ENCODE assay signal across 19 cellular contexts in the genomic region with DNA sequence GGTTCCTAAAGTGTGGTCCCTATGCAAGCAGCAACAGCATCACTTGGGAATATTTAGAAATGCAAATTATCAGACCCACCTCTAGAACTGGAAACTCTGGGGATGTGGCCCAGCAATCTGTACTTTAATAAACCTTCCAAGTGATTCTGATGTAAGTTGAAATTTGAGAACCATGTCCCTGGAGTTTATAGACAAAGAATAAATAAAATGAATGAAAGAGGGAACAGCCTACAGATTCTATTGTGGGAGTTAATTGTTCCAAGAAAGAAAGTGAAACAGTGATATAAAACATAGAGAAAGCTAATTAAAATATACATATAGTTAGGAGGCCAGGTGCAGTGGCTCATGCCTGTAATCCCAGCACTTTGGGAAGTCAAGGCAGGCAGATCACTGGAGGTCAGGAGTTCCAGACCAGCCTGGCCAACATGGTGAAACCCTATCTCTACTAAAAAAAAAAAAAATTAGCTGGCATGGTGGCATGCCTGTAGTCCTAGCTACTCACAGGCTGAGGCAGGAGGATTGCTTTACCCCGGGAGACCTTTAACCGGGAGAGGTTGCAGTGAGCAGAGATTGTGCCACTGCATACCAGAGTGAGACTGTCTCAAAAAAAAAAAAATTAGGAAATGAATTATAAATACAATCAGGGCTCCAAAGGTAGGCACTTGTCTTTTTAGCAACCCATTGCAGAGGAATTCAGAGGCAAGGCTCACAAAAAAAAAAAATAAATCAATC.
DNase-seq lines count a peak whose midpoint lies in the region; TF ChIP-seq lines count a peak whose summit lies in the region.
"Had no signal": no experiment of that assay in that cellular context is flagged by ENCODE, and none has a peak within 500 bp of the region (broad histone marks: within the 10 kb centered on the region; RNA-seq: fewer than 3 reads in every experiment).

No MANE protein-coding gene starts in this region.

- H3K9me3 ChIP-seq in subcutaneous abdominal adipose tissue (ENCODE audit: control insufficient read depth in 5 of 5, low read length in 5 of 5) = no peaks in the 10 kb centered on the region
- no peaks in the 10 kb centered on the region for H3K9me3 ChIP-seq in colonic mucosa
- H3K9me3 ChIP-seq: MG63, SJCRH30 had no signal

- H3K4me3 ChIP-seq in subcutaneous abdominal adipose tissue (ENCODE audit: low read depth in 1 of 5, low read length in 5 of 5) (no peak overlapping the region), colonic mucosa (no peak overlapping the region)
- H3K4me3 ChIP-seq: MG63, SJCRH30 had no signal

- H3K27ac ChIP-seq in VCaP (peak overlapping the region; percentile 10; the same call in 1 of the 2 replicates), subcutaneous abdominal adipose tissue (ENCODE audit: low read depth, low read length) (peak overlapping the region; percentile 12), colonic mucosa (no peak overlapping the region)
- H3K27ac ChIP-seq: SJCRH30 had no signal

- DNase-seq in NCI-H2107 treated with DMSO at 0.1 percent for 48 hours (lab: John Stamatoyannopoulos, UW; ENCODE audit: unreplicated experiment) (peak; percentile 50), NCI-H2107 (lab: John Stamatoyannopoulos, UW) (no peak), NCI-H1436 (lab: John Stamatoyannopoulos, UW) (peak; percentile 26), KBM-7 (no peak), colonic mucosa (no peak)
- DNase-seq: EL, GF-D8, H9, HFFc6, Kasumi-1, MG63, NCI-H1092, NCI-H1694 treated with DMSO at 0.1 percent for 48 hours, NCI-H2081 treated with DMSO at 0.1 percent for 48 hours, NCI-H82, SJCRH30, T-cell had no signal

- no peaks in the 10 kb centered on the region for H3K27me3 ChIP-seq in subcutaneous abdominal adipose tissue (ENCODE audit: control insufficient read depth in 5 of 5, insufficient read depth in 4 of 5, low read length in 5 of 5)
- no peaks in the 10 kb centered on the region for H3K27me3 ChIP-seq in colonic mucosa
- H3K27me3 ChIP-seq: MG63, SJCRH30 had no signal

- no peak for TF ChIP-seq CTCF in VCaP (conservative IDR thresholded peaks at IDR 0.05)
- TF ChIP-seq CTCF in colonic mucosa (IDR thresholded peaks at IDR 0.05) = no peak

- peaks cover 0 to 11% (median 4%) of the 10 kb centered on the region in 5 donors for H3K4me1 ChIP-seq in subcutaneous abdominal adipose tissue (ENCODE audit: control insufficient read depth in 5 of 5, insufficient read depth in 5 of 5, low read length in 5 of 5)
- no peaks in the 10 kb centered on the region for H3K4me1 ChIP-seq in colonic mucosa
- H3K4me1 ChIP-seq: SJCRH30 had no signal

- in situ Hi-C loops in KBM-7 (cut with MboI; ENCODE audit: low pct_unique_long_range_greater_than_20kb, low sequenced_read_pairs) = no loop called here

- no peaks in the 10 kb centered on the region for H3K36me3 ChIP-seq in subcutaneous abdominal adipose tissue (ENCODE audit: control insufficient read depth in 5 of 5, insufficient read depth in 5 of 5, low read length in 5 of 5)
- no peaks in the 10 kb centered on the region for H3K36me3 ChIP-seq in colonic mucosa
- H3K36me3 ChIP-seq: MG63, SJCRH30 had no signal

- H3K9ac ChIP-seq in subcutaneous abdominal adipose tissue (ENCODE audit: low read length in 5 of 5) (no peak overlapping the region), colonic mucosa (ENCODE audit: low read depth in 2 of 2, low read length in 2 of 2) (no peak overlapping the region)

- intact Hi-C loops in colonic mucosa (cut with DNase I) = no loop called here

Comparison
In these comparisons a context has a peak if more than half of its experiments do, and no peak if none do; other contexts are left out.
1. DNase-seq: peak in NCI-H2107 treated with DMSO at 0.1 percent for 48 hours (single experiment) and NCI-H1436 (single experiment); none in NCI-H2107 (single experiment), KBM-7 (single experiment) and colonic mucosa (single experiment).